In genomic region chr16:4524571-4524970, GRCh38 we compare ENCODE assay signal across 17 cellular contexts.
A peak's percentile ranks its signal among the peaks of the same experiment; 100 is the strongest.
DNase-seq lines count a peak whose midpoint lies in the region; ATAC-seq and TF ChIP-seq lines count a peak whose summit lies in the region.
"Had no signal": no experiment of that assay in that cellular context is flagged by ENCODE, and none has a peak within 500 bp of the region (broad histone marks: within the 10 kb centered on the region; RNA-seq: fewer than 3 reads in every experiment).

No MANE protein-coding gene starts in this region.

- no peaks in the 10 kb centered on the region; the same call in 1 of the 2 replicates for H3K36me3 ChIP-seq in WERI-Rb-1

- H3K27me3 ChIP-seq in WERI-Rb-1 (ENCODE audit: insufficient read depth, low read depth, severe bottlenecking) (no peaks in the 10 kb centered on the region), layer of hippocampus (ENCODE audit: control insufficient read depth, insufficient read depth, low read length) (no peaks in the 10 kb centered on the region)

- H3K27me3 Mint-ChIP-seq in stimulated activated memory B cell treated with anti-CD40 and anti-IgM and Interleukin-4, amounts not matched to agents 10 μg/mL and 1 μg/mL and 100 μg/mL, for 72 hours, result no peaks in the 10 kb centered on the region
- no peaks in the 10 kb centered on the region for H3K27me3 Mint-ChIP-seq in stimulated activated naive B cell treated with anti-CD40 and anti-IgM and Interleukin-4, amounts not matched to agents 10 μg/mL and 1 μg/mL and 100 μg/mL, for 72 hours
- H3K27me3 Mint-ChIP-seq: CD4-positive, alpha-beta memory T cell had no signal

- H3K4me3 Mint-ChIP-seq in stimulated activated memory B cell treated with anti-CD40 and anti-IgM and Interleukin-4, amounts not matched to agents 10 μg/mL and 1 μg/mL and 100 μg/mL, for 72 hours, result no peak overlapping the region
- no peak overlapping the region for H3K4me3 Mint-ChIP-seq in stimulated activated naive B cell treated with anti-CD40 and anti-IgM and Interleukin-4, amounts not matched to agents 10 μg/mL and 1 μg/mL and 100 μg/mL, for 72 hours
- H3K4me3 Mint-ChIP-seq: CD4-positive, alpha-beta memory T cell; H9; IgD-negative memory B cell had no signal

- no peaks in the 10 kb centered on the region for H3K9me3 Mint-ChIP-seq in stimulated activated memory B cell treated with anti-CD40 and anti-IgM and Interleukin-4, amounts not matched to agents 10 μg/mL and 1 μg/mL and 100 μg/mL, for 72 hours
- H3K9me3 Mint-ChIP-seq in stimulated activated naive B cell treated with anti-CD40 and anti-IgM and Interleukin-4, amounts not matched to agents 10 μg/mL and 1 μg/mL and 100 μg/mL, for 72 hours, result no peaks in the 10 kb centered on the region
- H3K9me3 Mint-ChIP-seq: CD4-positive, alpha-beta memory T cell; H9; IgD-negative memory B cell had no signal

- H3K27ac ChIP-seq in WERI-Rb-1, result peak overlapping the region; percentile 91
- peak overlapping the region; percentile 79 for H3K27ac ChIP-seq in caudate nucleus (ENCODE audit: low read depth, low read length)
- peak overlapping the region; percentile 47 for H3K27ac ChIP-seq in layer of hippocampus (ENCODE audit: low read depth, low read length)

- peaks cover 20% of the 10 kb centered on the region for H3K4me1 Mint-ChIP-seq in stimulated activated memory B cell treated with anti-CD40 and anti-IgM and Interleukin-4, amounts not matched to agents 10 μg/mL and 1 μg/mL and 100 μg/mL, for 72 hours
- peaks cover 13 to 40% of the 10 kb centered on the region in 2 donors for H3K4me1 Mint-ChIP-seq in stimulated activated naive B cell treated with anti-CD40 and anti-IgM and Interleukin-4, amounts not matched to agents 10 μg/mL and 1 μg/mL and 100 μg/mL, for 72 hours

- no peak overlapping the region for H3K4me3 ChIP-seq in WERI-Rb-1 (ENCODE audit: low read depth, low read length)

- H3K27ac Mint-ChIP-seq in stimulated activated memory B cell treated with anti-CD40 and anti-IgM and Interleukin-4, amounts not matched to agents 10 μg/mL and 1 μg/mL and 100 μg/mL, for 72 hours, result peak overlapping the region; percentile 6
- no peak overlapping the region for H3K27ac Mint-ChIP-seq in stimulated activated naive B cell treated with anti-CD40 and anti-IgM and Interleukin-4, amounts not matched to agents 10 μg/mL and 1 μg/mL and 100 μg/mL, for 72 hours
- H3K27ac Mint-ChIP-seq: IgD-negative memory B cell had no signal

- ATAC-seq in stimulated activated memory B cell treated with anti-CD40 and anti-IgM and Interleukin-4, amounts not matched to agents 10 μg/mL and 1 μg/mL and 100 μg/mL, for 72 hours, result no peak
- no peak for ATAC-seq in GM19455 (IDR thresholded peaks at IDR 0.05; ENCODE audit: unreplicated experiment)
- ATAC-seq in stimulated activated naive B cell treated with anti-CD40 and anti-IgM and Interleukin-4, amounts not matched to agents 10 μg/mL and 1 μg/mL and 100 μg/mL, for 72 hours (replicated peaks), result no peak

- no peak for TF ChIP-seq CTCF in WERI-Rb-1 (IDR thresholded peaks at IDR 0.05; ENCODE audit: low read depth, low read length)

- peaks cover 13% of the 10 kb centered on the region for H3K36me3 Mint-ChIP-seq in stimulated activated memory B cell treated with anti-CD40 and anti-IgM and Interleukin-4, amounts not matched to agents 10 μg/mL and 1 μg/mL and 100 μg/mL, for 72 hours
- peaks cover 21 to 32% of the 10 kb centered on the region in 2 donors for H3K36me3 Mint-ChIP-seq in stimulated activated naive B cell treated with anti-CD40 and anti-IgM and Interleukin-4, amounts not matched to agents 10 μg/mL and 1 μg/mL and 100 μg/mL, for 72 hours

- DNase-seq in WERI-Rb-1 (no peak), caudate nucleus (lab: John Stamatoyannopoulos, UW) (no peak), DMS53 (lab: John Stamatoyannopoulos, UW) (no peak)
- DNase-seq in stimulated activated naive B cell treated with anti-CD40 and anti-IgM and Interleukin-4, amounts not matched to agents 10 μg/mL and 1 μg/mL and 100 μg/mL, for 72 hours, result no peak
- DNase-seq: CD4-positive, alpha-beta memory T cell; EL; H9; Karpas-422; NCI-H1417 treated with DMSO at 0.1 percent for 48 hours; NCI-H187 treated with DMSO at 0.1 percent for 48 hours; NCI-H2227 treated with DMSO at 0.1 percent for 48 hours; NCI-H510A treated with DMSO at 0.1 percent for 48 hours; NCI-H774 had no signal

- no peaks in the 10 kb centered on the region for H3K9me3 ChIP-seq in WERI-Rb-1 (ENCODE audit: severe bottlenecking)
